Comparison of ENCODE assay signal across 17 cellular contexts in genomic region chr1:198160946-198161614, GRCh38. TPM values are rescaled to one million over a fixed set of nuclear protein-coding genes. Genes with fewer than 3 reads are reported as not detected.
A peak's percentile ranks its signal among the peaks of the same experiment; 100 is the strongest.
DNase-seq lines count a peak whose midpoint lies in the region; ATAC-seq, FAIRE-seq and TF ChIP-seq lines count a peak whose summit lies in the region.
"Had no signal": no experiment of that assay in that cellular context is flagged by ENCODE, and none has a peak within 500 bp of the region (broad histone marks: within the 10 kb centered on the region; RNA-seq: fewer than 3 reads in every experiment).

No MANE protein-coding gene starts in this region.

- H3K79me2 ChIP-seq in HepG2 (ENCODE audit: insufficient read depth, low read length), result peaks cover 76% of the 10 kb centered on the region
- peaks cover 74% of the 10 kb centered on the region for H3K79me2 ChIP-seq in hepatocyte

- H3K27ac ChIP-seq in HepG2 (ENCODE audit: extremely low read length, insufficient read depth, low read length) (peak overlapping the region; percentile 69), right lobe of liver (peak overlapping the region in 1 of 3 donors; percentile 1), hepatocyte (peak overlapping the region; percentile 99), transverse colon (peak overlapping the region in 3 of 4 donors; percentile 68 to 75 (median 74))

- H3K27me3 ChIP-seq in HepG2 (ENCODE audit: control insufficient read depth in 1 of 2, insufficient read depth in 2 of 2, low read length in 2 of 2), result no peaks in the 10 kb centered on the region; a peak in 1 of 5 replicates
- no peaks in the 10 kb centered on the region for H3K27me3 ChIP-seq in right lobe of liver
- H3K27me3 ChIP-seq in hepatocyte, result no peaks in the 10 kb centered on the region
- H3K27me3 ChIP-seq in transverse colon, result no peaks in the 10 kb centered on the region
- H3K27me3 ChIP-seq: gastrocnemius medialis, sigmoid colon had no signal

- 90% methylated on average over 4 of the region's 4 CpGs for WGBS in HepG2 (ENCODE audit: low lambda C conversion rate)
- 88% methylated on average over 4 of the region's 4 CpGs for WGBS in right lobe of liver (ENCODE audit: insufficient coverage, low coverage, low lambda C conversion rate, missing lambda C conversion rate)
- WGBS in hepatocyte (ENCODE audit: low lambda C conversion rate, missing lambda C conversion rate), result 96% methylated on average over 4 of the region's 4 CpGs
- WGBS in transverse colon (ENCODE audit: low coverage in 1 of 2), 2 donors, result 93 to 96% methylated on average over 4 of the region's 4 CpGs

- H3K9me3 ChIP-seq in HepG2 (ENCODE audit: low read length), result no peaks in the 10 kb centered on the region
- H3K9me3 ChIP-seq in right lobe of liver, result no peaks in the 10 kb centered on the region
- no peaks in the 10 kb centered on the region for H3K9me3 ChIP-seq in T-helper 17 cell (ENCODE audit: control insufficient read depth, low read length, poor library complexity, severe bottlenecking)
- no peaks in the 10 kb centered on the region for H3K9me3 ChIP-seq in hepatocyte (ENCODE audit: low read depth)
- no peaks in the 10 kb centered on the region for H3K9me3 ChIP-seq in transverse colon
- H3K9me3 ChIP-seq: gastrocnemius medialis, sigmoid colon, thoracic aorta had no signal

- TF ChIP-seq CTCF in HepG2 (CRISPR knock-in tag; IDR thresholded peaks at IDR 0.05) (no peak), right lobe of liver (IDR thresholded peaks at IDR 0.05) (no peak), hepatocyte (IDR thresholded peaks at IDR 0.05; ENCODE audit: poor library complexity) (no peak), transverse colon (IDR thresholded peaks at IDR 0.05) (no peak)

- no peaks in the 10 kb centered on the region for H3K27me3 Mint-ChIP-seq in T-helper 17 cell

- no peaks in the 10 kb centered on the region for H3K9me2 ChIP-seq in hepatocyte (replicated peaks; ENCODE audit: insufficient read depth)

- ATAC-seq in HepG2 (no peak), right lobe of liver (no peak), T-helper 17 cell (no peak), HG03571 (IDR thresholded peaks at IDR 0.05; ENCODE audit: unreplicated experiment) (no peak)
- ATAC-seq: gastrocnemius medialis had no signal

- no peak overlapping the region for H3K4me3 Mint-ChIP-seq in T-helper 17 cell

- peak overlapping the region; percentile 23; the same call in 1 of the 2 replicates for H3K9ac ChIP-seq in HepG2 (ENCODE audit: insufficient read depth, low read depth, low read length)

- H3K4me2 ChIP-seq in HepG2 (ENCODE audit: low read depth, low read length), result peak overlapping the region; percentile 75
- H3K4me2 ChIP-seq in hepatocyte, result peak overlapping the region; percentile 65

- H2AFZ ChIP-seq in HepG2 (ENCODE audit: low read length), result no peak overlapping the region
- H2AFZ ChIP-seq in hepatocyte, result no peak overlapping the region

- no peak for FAIRE-seq in HepG2 (lab: Jason Lieb, UNC)
- FAIRE-seq: G401.6 had no signal

- no peaks in the 10 kb centered on the region for H3K36me3 ChIP-seq in HepG2 (replicated peaks in 1 of 2; ENCODE audit: control insufficient read depth in 1 of 2, insufficient read depth in 2 of 2, low read length in 2 of 2)
- no peaks in the 10 kb centered on the region for H3K36me3 ChIP-seq in right lobe of liver
- H3K36me3 ChIP-seq in hepatocyte (replicated peaks; ENCODE audit: insufficient read depth, low read depth), result no peaks in the 10 kb centered on the region
- H3K36me3 ChIP-seq in transverse colon, result no peaks in the 10 kb centered on the region
- H3K36me3 ChIP-seq: gastrocnemius medialis, sigmoid colon, thoracic aorta had no signal

- H3K36me3 Mint-ChIP-seq in T-helper 17 cell (ENCODE audit: low read depth), result peaks cover 5% of the 10 kb centered on the region

- peak overlapping the region; percentile 100 for H3K27ac Mint-ChIP-seq in T-helper 17 cell

- H4K20me1 ChIP-seq in HepG2 (ENCODE audit: insufficient read depth, low read length), result no peaks in the 10 kb centered on the region
- H4K20me1 ChIP-seq in hepatocyte (ENCODE audit: insufficient read depth, poor library complexity, severe bottlenecking), result no peaks in the 10 kb centered on the region

- H3K4me1 ChIP-seq in HepG2 (ENCODE audit: insufficient read depth, low read length) (peaks cover 47% of the 10 kb centered on the region), right lobe of liver (peaks cover 0 to 38% (median 16%) of the 10 kb centered on the region in 4 donors), hepatocyte (ENCODE audit: insufficient read depth) (peaks cover 24% of the 10 kb centered on the region), transverse colon (peaks cover 24 to 66% (median 44%) of the 10 kb centered on the region in 4 donors)

- TF ChIP-seq EP300 in HepG2 (IDR thresholded peaks at IDR 0.05; ENCODE audit: low read depth in 2 of 2, low read length in 2 of 2), result no peak
- no peak for TF ChIP-seq EP300 in HepG2 (CRISPR knock-in tag; IDR thresholded peaks at IDR 0.05; ENCODE audit: borderline replicate concordance)
- no peak for TF ChIP-seq EP300 in transverse colon (IDR thresholded peaks at IDR 0.05; ENCODE audit: low read depth)

- H3K4me3 ChIP-seq in HepG2 (replicated peaks in 1 of 3; ENCODE audit: insufficient read depth in 1 of 3, low read depth in 2 of 3, low read length in 3 of 3) (peak overlapping the region in 1 of 3 experiments; percentile 51; a peak in 2 of 6 replicates), right lobe of liver (no peak overlapping the region), hepatocyte (no peak overlapping the region), transverse colon (no peak overlapping the region)
- H3K4me3 ChIP-seq: gastrocnemius medialis, sigmoid colon, thoracic aorta had no signal

- peaks cover 46% of the 10 kb centered on the region for H3K4me1 Mint-ChIP-seq in T-helper 17 cell

- DNase-seq in HepG2 (ENCODE audit: low spot score) (no peak), right lobe of liver (no peak), T-helper 17 cell (no peak), hepatocyte (ENCODE audit: low spot score) (no peak), transverse colon (no peak), NCI-H345 (lab: John Stamatoyannopoulos, UW) (no peak)
- DNase-seq in activated CD4-positive, CD25-positive, alpha-beta regulatory T cell (lab: John Stamatoyannopoulos, UW), result no peak
- DNase-seq: anterior cingulate cortex, C1 segment of cervical spinal cord, gastrocnemius medialis, islet precursor cell, NCI-H187 treated with DMSO at 0.1 percent for 48 hours, NCI-H82, sigmoid colon had no signal

- intact Hi-C loops in HepG2 (cut with micrococcal nuclease; ENCODE audit: unreplicated experiment) (no loop called here), right lobe of liver (cut with DNase I) (no loop called here), transverse colon (cut with DNase I; ENCODE audit: low total_unique reads) (no loop called here)

- POLR2A ChIA-PET in HepG2 (lab: Yijun Ruan, JAX), result no interaction called here

- TF ChIP-seq POLR2A in HepG2 (IDR thresholded peaks at IDR 0.05; ENCODE audit: insufficient read depth in 1 of 2, low read depth in 2 of 2, low read length in 2 of 2), result no peak
- no peak for TF ChIP-seq POLR2A in right lobe of liver (IDR thresholded peaks at IDR 0.05)
- no peak for TF ChIP-seq POLR2A in transverse colon (IDR thresholded peaks at IDR 0.05)

- no peak for TF ChIP-seq RAD21 in HepG2 (CRISPR knock-in tag; IDR thresholded peaks at IDR 0.05)

- CTCF ChIA-PET in HepG2 (lab: Yijun Ruan, JAX; ENCODE audit: low intra/inter-chr PET ratio, low total read pairs), result no interaction called here

- in situ Hi-C loops in HepG2 (cut with HindIII; ENCODE audit: extremely low pct_ligation_motif_present, low pct_unique_long_range_greater_than_20kb), result no loop called here
- in situ Hi-C loops in transverse colon (cut with MboI; ENCODE audit: low pct_ligation_motif_present in 1 of 4, low pct_unique_long_range_greater_than_20kb in 1 of 4, low sequenced_read_pairs in 3 of 4), result loop anchor here in 1 of 4 donors (25.0 kb wide), 1 partner anchor 526 kb away; no protein-coding TSS in a partner anchor

- BruUV-seq in HepG2 (replicated peaks; lab: Mats Ljungman, UMichigan), result no TSS peak

RNA-seq across cellular contexts. Expression of gene NEK7, which starts 4.3 kb away (rescaled TPM):
- total RNA-seq in HepG2 (2016; rRNA removed; fragmentation: Illumina TruSeq; extraction: Trizol) (19.2 and 25.5 TPM in 2 replicates), right lobe of liver (10 to 100 TPM; 20.6 to 32.3 (median 21.5) TPM), T-helper 17 cell (10 to 100 TPM; 42.1 to 50.4 TPM), hepatocyte (86.9 and 87.7 TPM in 2 replicates), transverse colon (10 to 100 TPM; 40.4 to 71.0 (median 57.6) TPM)
- total RNA-seq in HepG2 (2016; cell fraction: cytosol; rRNA removed; fragmentation: Illumina TruSeq; extraction: Trizol; ENCODE audit: low read depth), result 11.2 and 13.0 TPM in 2 replicates
- 18.2 and 27.3 TPM in 2 replicates for total RNA-seq in HepG2 (2016; cell fraction: insoluble cytoplasmic fraction; rRNA removed; fragmentation: Illumina TruSeq; extraction: Trizol)
- 19.4 and 21.0 TPM in 2 replicates for total RNA-seq in HepG2 (2016; cell fraction: membrane; rRNA removed; fragmentation: Illumina TruSeq; extraction: Trizol)
- 13.3 and 16.2 TPM in 2 replicates for total RNA-seq in HepG2 (2016; cell fraction: nucleus; rRNA removed; fragmentation: Illumina TruSeq; extraction: Trizol)
- polyA plus RNA-seq in HepG2 (2011; rRNA removed) (13.7 and 18.1 TPM in 2 replicates), hepatocyte (25.6 and 28.7 TPM in 2 replicates)
- polyA plus RNA-seq in HepG2 (2011; cell fraction: cytosol; rRNA removed), result 8.3 and 12.7 TPM in 2 replicates
- polyA plus RNA-seq in HepG2 (2011; cell fraction: nucleus; rRNA removed), result 8.7 and 9.7 TPM in 2 replicates
- 8.9 and 11.2 TPM in 2 replicates for polyA plus RNA-seq in HepG2 (2012)
- polyA plus RNA-seq in HepG2 (2016; cell fraction: cytosol; fragmentation: Illumina TruSeq; extraction: Trizol; ENCODE audit: low read depth), result 1.4 TPM in 2 replicates
- 15.9 and 16.7 TPM in 2 replicates for polyA plus RNA-seq in HepG2 (2016; cell fraction: insoluble cytoplasmic fraction; fragmentation: Illumina TruSeq; extraction: Trizol; ENCODE audit: low read depth)
- 6.0 and 6.2 TPM in 2 replicates for polyA plus RNA-seq in HepG2 (2016; cell fraction: membrane; fragmentation: Illumina TruSeq; extraction: Trizol; ENCODE audit: low read depth)
- 12.0 and 12.2 TPM in 2 replicates for polyA plus RNA-seq in HepG2 (2016; cell fraction: nucleus; fragmentation: Illumina TruSeq; extraction: Trizol; ENCODE audit: insufficient read depth, low read depth)
- polyA minus RNA-seq in HepG2 (2011; rRNA and poly(A)+ RNA removed; ENCODE audit: low replicate concordance), result 7.4 and 49.1 TPM in 2 replicates
- polyA minus RNA-seq in HepG2 (2011; cell fraction: cytosol; rRNA and poly(A)+ RNA removed), result 13.1 and 26.9 TPM in 2 replicates
- polyA minus RNA-seq in HepG2 (2011; cell fraction: nucleus; rRNA and poly(A)+ RNA removed), result 28.5 and 38.8 TPM in 2 replicates
